In the genomic region with DNA sequence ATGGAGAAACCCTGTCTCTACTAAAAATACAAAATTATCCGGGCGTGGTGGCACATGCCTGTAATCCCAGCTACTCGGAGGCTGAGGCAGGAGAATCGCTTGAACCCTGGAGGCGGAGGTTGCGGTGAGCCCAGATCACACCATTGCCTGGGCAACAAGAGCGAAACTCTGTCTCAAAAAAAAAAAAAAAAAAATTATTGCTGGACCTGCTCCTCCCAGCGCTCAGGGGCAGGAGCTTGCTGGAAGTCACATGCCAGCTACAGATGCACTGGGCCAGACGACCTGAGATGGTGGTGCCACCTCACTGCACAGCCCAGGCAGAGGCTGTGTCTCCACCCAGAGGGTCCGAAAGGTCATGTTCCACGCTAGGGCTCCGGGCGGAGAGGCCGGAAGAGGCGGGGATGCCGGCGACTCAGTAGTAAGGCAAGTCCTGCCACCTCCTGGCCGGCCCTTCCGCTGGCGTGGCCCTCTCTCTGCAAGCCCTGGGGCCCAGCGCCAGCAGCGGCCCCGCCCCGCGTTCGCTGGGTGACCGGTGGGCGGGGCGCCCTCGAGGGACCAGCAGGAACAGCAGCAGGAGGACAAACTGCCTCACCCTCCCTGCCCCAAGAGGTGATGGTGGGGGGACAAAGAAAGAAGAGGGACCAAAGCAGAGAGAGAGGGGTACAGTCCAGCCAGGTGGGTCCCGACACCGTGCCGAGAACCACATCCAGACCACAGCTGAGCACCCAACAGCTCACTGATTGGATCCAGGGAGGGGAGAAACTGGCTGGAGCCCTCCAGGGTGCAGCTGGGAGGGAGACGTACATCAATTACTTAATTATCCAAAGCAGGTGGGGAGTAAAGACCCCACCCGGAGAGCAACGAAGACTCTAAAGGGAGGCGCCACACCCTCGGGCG, we compare ENCODE assay signal across 8 cellular contexts. TPM values are rescaled to one million over a fixed set of nuclear protein-coding genes. Genes with fewer than 3 reads are reported as not detected.
A peak's percentile ranks its signal among the peaks of the same experiment; 100 is the strongest.
DNase-seq lines count a peak whose midpoint lies in the region; ATAC-seq and TF ChIP-seq lines count a peak whose summit lies in the region.

No MANE protein-coding gene starts in this region.

- H3K4me3 ChIP-seq in gastrocnemius medialis = peak overlapping the region; percentile 55 to 86 (median 76)

- TF ChIP-seq CTCF in gastrocnemius medialis (IDR thresholded peaks at IDR 0.05 in 4 of 5, conservative IDR thresholded peaks at IDR 0.05 in 1 of 5) = peak; percentile 9 to 64 (median 34)

- no peaks in the 10 kb centered on the region for H3K27me3 ChIP-seq in gastrocnemius medialis

- peaks cover 31 to 34% of the 10 kb centered on the region in 2 donors for H3K36me3 Mint-ChIP-seq in activated naive CD4-positive, alpha-beta T cell treated with anti-CD3 and anti-CD28 coated beads, Interleukin-2, amount 50 U/mL, for 72 hours

- H3K27ac ChIP-seq in gastrocnemius medialis = peak overlapping the region; percentile 97 to 100 (median 99)

- H3K9me3 Mint-ChIP-seq in activated naive CD4-positive, alpha-beta T cell treated with anti-CD3 and anti-CD28 coated beads, Interleukin-2, amount 50 U/mL, for 72 hours = no peaks in the 10 kb centered on the region

- H3K4me1 ChIP-seq in gastrocnemius medialis = peaks cover 57 to 58% of the 10 kb centered on the region in 2 donors

- intact Hi-C loops in gastrocnemius medialis (cut with DNase I; ENCODE audit: low total_unique reads) = loop anchor here (1.0 to 5.0 kb wide), 3 partner anchors 8 to 225 kb away; a partner anchor contains a TSS

- TF ChIP-seq POLR2A in gastrocnemius medialis (IDR thresholded peaks at IDR 0.05) = peak; percentile 84 to 91

- DNase-seq in activated naive CD4-positive, alpha-beta T cell treated with anti-CD3 and anti-CD28 coated beads, Interleukin-2, amount 50 U/mL, for 72 hours (ENCODE audit: low spot score in 2 of 2) = no peak
- no peak for DNase-seq in activated naive CD4-positive, alpha-beta T cell treated with anti-CD3 and anti-CD28 coated beads, Interleukin-2, amount 50 U/mL, for 16 hours
- DNase-seq in NOMO-1 treated with dmso at 0.1 percent for 144 hours (lab: John Stamatoyannopoulos, UW; ENCODE audit: unreplicated experiment) = peak; percentile 36
- DNase-seq in cerebellum (ENCODE audit: low spot score) = peak; percentile 78
- peak; percentile 75 for DNase-seq in inferior parietal cortex (ENCODE audit: extremely low spot score)
- peak; percentile 91 to 98 for DNase-seq in gastrocnemius medialis

- ATAC-seq in activated naive CD4-positive, alpha-beta T cell treated with anti-CD3 and anti-CD28 coated beads, Interleukin-2, amount 50 U/mL, for 72 hours = no peak
- peak; percentile 15 to 26 for ATAC-seq in gastrocnemius medialis
- ATAC-seq in GM19324 (IDR thresholded peaks at IDR 0.05; ENCODE audit: low FRiP score, unreplicated experiment) = no peak
- ATAC-seq in HG02759 (IDR thresholded peaks at IDR 0.05; ENCODE audit: unreplicated experiment) = no peak

- H3K36me3 ChIP-seq in gastrocnemius medialis = no peaks in the 10 kb centered on the region

- H3K27ac Mint-ChIP-seq in activated naive CD4-positive, alpha-beta T cell treated with anti-CD3 and anti-CD28 coated beads, Interleukin-2, amount 50 U/mL, for 72 hours = peak overlapping the region; percentile 2 to 36

- in situ Hi-C loops in gastrocnemius medialis (cut with MboI; ENCODE audit: low sequenced_read_pairs in 4 of 4) = loop anchor here in 3 of 4 donors (10.0 kb wide), 2 partner anchors 88 to 102 kb away; a partner anchor contains a TSS

- no peaks in the 10 kb centered on the region for H3K9me3 ChIP-seq in gastrocnemius medialis

RNA-seq across cellular contexts. Expression of a gene that starts 3.6 kb away (rescaled TPM):
- total RNA-seq in activated naive CD4-positive, alpha-beta T cell treated with anti-CD3 and anti-CD28 coated beads, Interleukin-2, amount 50 U/mL, for 72 hours = 10 to 100 TPM; 95.3 to 96.2 TPM
- total RNA-seq in cerebellum = 16.5 TPM
- 1 to 10 TPM; 2.9 to 6.8 (median 4.1) TPM for total RNA-seq in gastrocnemius medialis

RNA-seq across cellular contexts. Expression of a gene that starts 6.7 kb away (rescaled TPM):
- 10 to 100 TPM; 13.8 to 16.7 TPM for total RNA-seq in activated naive CD4-positive, alpha-beta T cell treated with anti-CD3 and anti-CD28 coated beads, Interleukin-2, amount 50 U/mL, for 72 hours
- total RNA-seq in cerebellum (3.8 TPM), gastrocnemius medialis (1 to 10 TPM; 2.2 to 9.3 (median 6.2) TPM)

Comparison
In these comparisons a context has a peak if more than half of its experiments do, and no peak if none do; other contexts are left out.
1. ATAC-seq: peak in gastrocnemius medialis (2 of 2); none in activated naive CD4-positive, alpha-beta T cell treated with anti-CD3 and anti-CD28 coated beads, Interleukin-2, amount 50 U/mL, for 72 hours (0 of 2), GM19324 (single experiment) and HG02759 (single experiment).
2. DNase-seq: peak in NOMO-1 treated with dmso at 0.1 percent for 144 hours (single experiment), cerebellum (single experiment), inferior parietal cortex (single experiment) and gastrocnemius medialis (2 of 2); none in activated naive CD4-positive, alpha-beta T cell treated with anti-CD3 and anti-CD28 coated beads, Interleukin-2, amount 50 U/mL, for 72 hours (0 of 2) and activated naive CD4-positive, alpha-beta T cell treated with anti-CD3 and anti-CD28 coated beads, Interleukin-2, amount 50 U/mL, for 16 hours (single experiment).